9 cellular contexts compared by ENCODE assay signal in genomic region chr21:14215971-14216621, GRCh38. TPM values are rescaled to one million over a fixed set of nuclear protein-coding genes. Genes with fewer than 3 reads are reported as not detected.
DNase-seq lines count a peak whose midpoint lies in the region; ATAC-seq and TF ChIP-seq lines count a peak whose summit lies in the region.
"Had no signal": no experiment of that assay in that cellular context is flagged by ENCODE, and none has a peak within 500 bp of the region (broad histone marks: within the 10 kb centered on the region; RNA-seq: fewer than 3 reads in every experiment).

Gene RBM11 (plus strand): TSS chr21:14216157. CDS start chr21:14216187, 30 bp downstream.

- ATAC-seq in GM19043 (IDR thresholded peaks at IDR 0.05; ENCODE audit: low read depth, unreplicated experiment) (peak; percentile 88), HG03439 (IDR thresholded peaks at IDR 0.05; ENCODE audit: unreplicated experiment) (peak; percentile 98)
- ATAC-seq in naive thymus-derived CD8-positive, alpha-beta T cell, result peak; percentile 93 to 94
- peak; percentile 95 for ATAC-seq in stimulated activated effector memory CD8-positive, alpha-beta T cell treated with anti-CD3 and anti-CD28 coated beads, Interleukin-12 subunit alpha, Interleukin-12 subunit beta, amount 100 ng/mL, for 72 hours
- ATAC-seq: HCT116 had no signal

- peak within 1 kb of the TSS; percentile 53 for H3K4me3 ChIP-seq in fibroblast of mammary gland (ENCODE audit: control insufficient read depth, low read depth, low read length)

- POLR2A ChIA-PET in naive thymus-derived CD8-positive, alpha-beta T cell (lab: Charles Lee), result interaction anchor here (0.5 to 1.5 kb wide), 5 partner anchors 10 to 1647 kb away, joined by 3 to 7 read pairs (median 4); partner anchors contain the start of genes HSPA13 and NRIP1

- no peak for TF ChIP-seq CTCF in fibroblast of mammary gland (conservative IDR thresholded peaks at IDR 0.05; ENCODE audit: control insufficient read depth, insufficient read depth, low read depth, low read length)

- H3K27ac Mint-ChIP-seq in naive thymus-derived CD8-positive, alpha-beta T cell, result peak within 1 kb of the TSS; percentile 48 to 95 (median 92)
- no peak within 1 kb of the TSS for H3K27ac Mint-ChIP-seq in stimulated activated effector memory CD8-positive, alpha-beta T cell treated with anti-CD3 and anti-CD28 coated beads, Interleukin-12 subunit alpha, Interleukin-12 subunit beta, amount 100 ng/mL, for 72 hours

- DNase-seq in AG20443 (ENCODE audit: low spot score) (peak; percentile 59), NOMO-1 treated with dmso at 0.1 percent for 144 hours (lab: John Stamatoyannopoulos, UW; ENCODE audit: unreplicated experiment) (peak; percentile 27), fibroblast of mammary gland (ENCODE audit: low read depth) (peak; percentile 32)
- DNase-seq in activated T-cell treated with anti-CD3 and anti-CD28 coated beads, Interleukin-2, amount 50 U/mL, for 48 hours, result peak; percentile 83 to 88
- peak; percentile 69 to 88 (median 83) for DNase-seq in naive thymus-derived CD8-positive, alpha-beta T cell
- peak; percentile 57 to 78 for DNase-seq in stimulated activated effector memory CD8-positive, alpha-beta T cell treated with anti-CD3 and anti-CD28 coated beads, Interleukin-12 subunit alpha, Interleukin-12 subunit beta, amount 100 ng/mL, for 72 hours (ENCODE audit: low spot score in 2 of 2)

- H3K36me3 Mint-ChIP-seq in naive thymus-derived CD8-positive, alpha-beta T cell, result peaks cover 0 to 8% (median 0%) of the 10 kb centered on the region in 3 donors
- H3K36me3 Mint-ChIP-seq in stimulated activated effector memory CD8-positive, alpha-beta T cell treated with anti-CD3 and anti-CD28 coated beads, Interleukin-12 subunit alpha, Interleukin-12 subunit beta, amount 100 ng/mL, for 72 hours, result no peaks in the 10 kb centered on the region

- H3K9me3 Mint-ChIP-seq in naive thymus-derived CD8-positive, alpha-beta T cell, result no peaks in the 10 kb centered on the region
- no peaks in the 10 kb centered on the region for H3K9me3 Mint-ChIP-seq in stimulated activated effector memory CD8-positive, alpha-beta T cell treated with anti-CD3 and anti-CD28 coated beads, Interleukin-12 subunit alpha, Interleukin-12 subunit beta, amount 100 ng/mL, for 72 hours

- peak within 1 kb of the TSS; percentile 85 to 95 (median 89) for H3K4me3 Mint-ChIP-seq in naive thymus-derived CD8-positive, alpha-beta T cell
- H3K4me3 Mint-ChIP-seq in stimulated activated effector memory CD8-positive, alpha-beta T cell treated with anti-CD3 and anti-CD28 coated beads, Interleukin-12 subunit alpha, Interleukin-12 subunit beta, amount 100 ng/mL, for 72 hours, result peak within 1 kb of the TSS; percentile 69

- H3K27me3 Mint-ChIP-seq in naive thymus-derived CD8-positive, alpha-beta T cell, result peaks cover 0 to 2% (median 0%) of the 10 kb centered on the region in 5 donors

- peaks cover 5 to 7% (median 6%) of the 10 kb centered on the region in 4 donors for H3K4me1 Mint-ChIP-seq in naive thymus-derived CD8-positive, alpha-beta T cell
- H3K4me1 Mint-ChIP-seq in stimulated activated effector memory CD8-positive, alpha-beta T cell treated with anti-CD3 and anti-CD28 coated beads, Interleukin-12 subunit alpha, Interleukin-12 subunit beta, amount 100 ng/mL, for 72 hours, result peaks cover 6% of the 10 kb centered on the region

RNA-seq across cellular contexts. Expression of gene RBM11, which starts in this region (rescaled TPM):
- total RNA-seq in naive thymus-derived CD8-positive, alpha-beta T cell, result 10 to 100 TPM; 12.5 to 14.6 TPM
- polyA plus RNA-seq in naive thymus-derived CD8-positive, alpha-beta T cell, result 1 to 10 TPM; 3.2 to 6.0 (median 4.8) TPM

Comparison
In these comparisons a context has a peak if more than half of its experiments do, and no peak if none do; other contexts are left out.
1. Peak in every context shown above with its lines: DNase-seq, ATAC-seq and H3K4me3 ChIP-seq.
2. DNase-seq: peak in every context shown above with its lines; median percentile 86 in activated T-cell treated with anti-CD3 and anti-CD28 coated beads, Interleukin-2, amount 50 U/mL, for 48 hours; 83 in naive thymus-derived CD8-positive, alpha-beta T cell; 68 in stimulated activated effector memory CD8-positive, alpha-beta T cell treated with anti-CD3 and anti-CD28 coated beads, Interleukin-12 subunit alpha, Interleukin-12 subunit beta, amount 100 ng/mL, for 72 hours; 59 in AG20443; 32 in fibroblast of mammary gland; 27 in NOMO-1 treated with dmso at 0.1 percent for 144 hours.